In the genomic region with DNA sequence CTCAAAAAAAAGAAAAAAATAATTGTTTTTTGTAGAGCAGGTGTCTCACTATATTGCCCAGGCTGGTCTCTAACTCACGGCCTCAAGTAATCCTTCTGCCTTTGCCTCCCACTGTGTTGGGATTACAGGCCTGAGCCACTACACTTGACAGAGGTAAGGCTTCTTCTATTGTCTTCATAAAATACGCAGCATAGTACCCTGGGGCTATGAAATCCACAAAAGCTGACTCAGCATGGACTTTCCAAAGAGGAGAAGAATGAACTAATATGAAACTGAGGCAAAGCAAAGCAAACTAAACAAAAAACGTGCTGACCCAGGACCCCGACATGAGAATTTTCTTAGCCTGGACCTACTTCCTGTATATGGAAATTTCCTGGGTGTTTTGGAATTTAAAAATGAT, we compare ENCODE assay signal across 21 cellular contexts. TPM values are rescaled to one million over a fixed set of nuclear protein-coding genes. Genes with fewer than 3 reads are reported as not detected.
DNase-seq lines count a peak whose midpoint lies in the region; TF ChIP-seq lines count a peak whose summit lies in the region.
"Had no signal": no experiment of that assay in that cellular context is flagged by ENCODE, and none has a peak within 500 bp of the region (broad histone marks: within the 10 kb centered on the region; RNA-seq: fewer than 3 reads in every experiment).

No MANE protein-coding gene starts in this region.

- CTCF ChIA-PET in activated CD4-positive, alpha-beta memory T cell treated with anti-CD3 and anti-CD28 coated beads for 36 hours (lab: Charles Lee): interaction anchor here (0.7 kb wide), 1 partner anchor 321 kb away, joined by 5 read pairs; no protein-coding TSS in a partner anchor
- CTCF ChIA-PET in activated CD4-positive, alpha-beta memory T cell treated with anti-CD3 and anti-CD28 coated beads, Interleukin-2, amount 10 ng/mL, durations not matched to agents 7 days and 5 days (lab: Charles Lee): no interaction called here

- no peaks in the 10 kb centered on the region for H3K9me3 Mint-ChIP-seq in activated CD4-positive, alpha-beta memory T cell treated with anti-CD3 and anti-CD28 coated beads for 36 hours
- no peaks in the 10 kb centered on the region for H3K9me3 Mint-ChIP-seq in activated CD4-positive, alpha-beta memory T cell treated with anti-CD3 and anti-CD28 coated beads, Interleukin-2, amount 10 ng/mL, durations not matched to agents 7 days and 5 days
- H3K9me3 Mint-ChIP-seq in dendritic cell treated with granulocyte-macrophage colony-stimulating factor and Interleukin-4, amounts not matched to agents 40 ng/mL and 50 ng/mL, for 4 days: no peaks in the 10 kb centered on the region

- no peaks in the 10 kb centered on the region for H3K27me3 ChIP-seq in suprapubic skin
- H3K27me3 ChIP-seq: SJCRH30 had no signal

- peaks cover 17% of the 10 kb centered on the region for H3K36me3 Mint-ChIP-seq in activated CD4-positive, alpha-beta memory T cell treated with anti-CD3 and anti-CD28 coated beads for 36 hours
- H3K36me3 Mint-ChIP-seq in activated CD4-positive, alpha-beta memory T cell treated with anti-CD3 and anti-CD28 coated beads, Interleukin-2, amount 10 ng/mL, durations not matched to agents 7 days and 5 days (ENCODE audit: low read depth): peaks cover 29% of the 10 kb centered on the region
- peaks cover 94% of the 10 kb centered on the region for H3K36me3 Mint-ChIP-seq in dendritic cell treated with granulocyte-macrophage colony-stimulating factor and Interleukin-4, amounts not matched to agents 40 ng/mL and 50 ng/mL, for 4 days (ENCODE audit: low read depth)

- intact Hi-C loops in activated CD4-positive, alpha-beta memory T cell treated with anti-CD3 and anti-CD28 coated beads for 36 hours (cut with micrococcal nuclease): no loop called here
- intact Hi-C loops in dendritic cell treated with granulocyte-macrophage colony-stimulating factor and Interleukin-4, amounts not matched to agents 40 ng/mL and 50 ng/mL, for 4 days (cut with micrococcal nuclease): no loop called here
- intact Hi-C loops in posterior vena cava (cut with DNase I): no loop called here
- intact Hi-C loops in head of caudate nucleus (cut with DNase I): no loop called here

- WGBS in suprapubic skin: 82% methylated on average over 4 of the region's 4 CpGs

- H3K4me3 ChIP-seq in suprapubic skin: no peak overlapping the region
- H3K4me3 ChIP-seq: PC-9, SJCRH30 had no signal

- H3K4me3 Mint-ChIP-seq in activated CD4-positive, alpha-beta memory T cell treated with anti-CD3 and anti-CD28 coated beads for 36 hours: no peak overlapping the region
- H3K4me3 Mint-ChIP-seq in activated CD4-positive, alpha-beta memory T cell treated with anti-CD3 and anti-CD28 coated beads, Interleukin-2, amount 10 ng/mL, durations not matched to agents 7 days and 5 days: no peak overlapping the region
- H3K4me3 Mint-ChIP-seq in dendritic cell treated with granulocyte-macrophage colony-stimulating factor and Interleukin-4, amounts not matched to agents 40 ng/mL and 50 ng/mL, for 4 days: no peak overlapping the region
- H3K4me3 Mint-ChIP-seq: B cell had no signal

- H3K9me3 ChIP-seq in suprapubic skin: no peaks in the 10 kb centered on the region
- H3K9me3 ChIP-seq: SJCRH30 had no signal

- H3K4me1 ChIP-seq in suprapubic skin: peaks cover 14% of the 10 kb centered on the region
- H3K4me1 ChIP-seq: SJCRH30 had no signal

- POLR2A ChIA-PET in activated CD4-positive, alpha-beta memory T cell treated with anti-CD3 and anti-CD28 coated beads for 36 hours (lab: Charles Lee): no interaction called here
- POLR2A ChIA-PET in activated CD4-positive, alpha-beta memory T cell treated with anti-CD3 and anti-CD28 coated beads, Interleukin-2, amount 10 ng/mL, durations not matched to agents 7 days and 5 days (lab: Charles Lee): interaction anchor here (0.6 kb wide), 1 partner anchor 20 kb away, joined by 6 read pairs; no protein-coding TSS in a partner anchor

- TF ChIP-seq POLR2A in suprapubic skin (IDR thresholded peaks at IDR 0.05): no peak

- no peak for TF ChIP-seq EP300 in suprapubic skin (IDR thresholded peaks at IDR 0.05)

- TF ChIP-seq CTCF in suprapubic skin (IDR thresholded peaks at IDR 0.05): no peak

- no peaks in the 10 kb centered on the region for H3K27me3 Mint-ChIP-seq in activated CD4-positive, alpha-beta memory T cell treated with anti-CD3 and anti-CD28 coated beads for 36 hours
- H3K27me3 Mint-ChIP-seq in activated CD4-positive, alpha-beta memory T cell treated with anti-CD3 and anti-CD28 coated beads, Interleukin-2, amount 10 ng/mL, durations not matched to agents 7 days and 5 days: no peaks in the 10 kb centered on the region
- no peaks in the 10 kb centered on the region for H3K27me3 Mint-ChIP-seq in dendritic cell treated with granulocyte-macrophage colony-stimulating factor and Interleukin-4, amounts not matched to agents 40 ng/mL and 50 ng/mL, for 4 days
- H3K27me3 Mint-ChIP-seq: B cell had no signal

- no peaks in the 10 kb centered on the region for H3K4me1 Mint-ChIP-seq in activated CD4-positive, alpha-beta memory T cell treated with anti-CD3 and anti-CD28 coated beads for 36 hours (ENCODE audit: low read depth)
- H3K4me1 Mint-ChIP-seq in activated CD4-positive, alpha-beta memory T cell treated with anti-CD3 and anti-CD28 coated beads, Interleukin-2, amount 10 ng/mL, durations not matched to agents 7 days and 5 days: peaks cover 6% of the 10 kb centered on the region
- H3K4me1 Mint-ChIP-seq in dendritic cell treated with granulocyte-macrophage colony-stimulating factor and Interleukin-4, amounts not matched to agents 40 ng/mL and 50 ng/mL, for 4 days (ENCODE audit: low read depth): peaks cover 30% of the 10 kb centered on the region
- H3K4me1 Mint-ChIP-seq: B cell had no signal

- peaks cover 67% of the 10 kb centered on the region for H3K36me3 ChIP-seq in suprapubic skin

- no peak overlapping the region for H3K27ac ChIP-seq in suprapubic skin
- H3K27ac ChIP-seq: 22Rv1, PC-9, SJCRH30 had no signal

- peak overlapping the region; percentile 38 for H3K27ac Mint-ChIP-seq in activated CD4-positive, alpha-beta memory T cell treated with anti-CD3 and anti-CD28 coated beads for 36 hours
- H3K27ac Mint-ChIP-seq in activated CD4-positive, alpha-beta memory T cell treated with anti-CD3 and anti-CD28 coated beads, Interleukin-2, amount 10 ng/mL, durations not matched to agents 7 days and 5 days: no peak overlapping the region
- peak overlapping the region; percentile 74 for H3K27ac Mint-ChIP-seq in dendritic cell treated with granulocyte-macrophage colony-stimulating factor and Interleukin-4, amounts not matched to agents 40 ng/mL and 50 ng/mL, for 4 days
- H3K27ac Mint-ChIP-seq: B cell had no signal

- DNase-seq in activated CD4-positive, alpha-beta memory T cell treated with anti-CD3 and anti-CD28 coated beads for 36 hours: no peak
- DNase-seq in activated CD4-positive, alpha-beta memory T cell treated with anti-CD3 and anti-CD28 coated beads, Interleukin-2, amount 10 ng/mL, durations not matched to agents 7 days and 5 days: no peak
- DNase-seq in M059J (ENCODE audit: low read depth) (peak; percentile 20), posterior vena cava (ENCODE audit: low spot score) (peak; percentile 12), suprapubic skin (ENCODE audit: low spot score in 2 of 2) (no peak), head of caudate nucleus (no peak), NCI-H1105 (lab: John Stamatoyannopoulos, UW) (no peak)
- DNase-seq: DMS 273 treated with DMSO at 0.1 percent for 48 hours, DND-41, H7, KG1, NCI-H1048, NCI-H1436 treated with DMSO at 0.1 percent for 48 hours, NCI-H2029, NCI-H345, NCI-H524 treated with DMSO at 0.1 percent for 48 hours, PC-9 had no signal

RNA-seq across cellular contexts. Expression of a gene that starts 18.5 kb away (rescaled TPM):
- 10 to 100 TPM; 41.8 to 45.9 TPM for total RNA-seq in activated CD4-positive, alpha-beta memory T cell treated with anti-CD3 and anti-CD28 coated beads for 36 hours
- 10 to 100 TPM; 65.4 to 72.8 TPM for total RNA-seq in activated CD4-positive, alpha-beta memory T cell treated with anti-CD3 and anti-CD28 coated beads, Interleukin-2, amount 10 ng/mL, durations not matched to agents 7 days and 5 days
- 18.3 and 36.3 TPM in 2 replicates for total RNA-seq in M059J (2014; rRNA removed; shearing (Covaris generic))
- total RNA-seq in posterior vena cava (10 to 100 TPM; 20.2 to 27.6 TPM), suprapubic skin (10 to 100 TPM; 42.7 to 62.0 (median 47.3) TPM)

RNA-seq across cellular contexts. Expression of a gene that starts 23.6 kb away (rescaled TPM):
- total RNA-seq in activated CD4-positive, alpha-beta memory T cell treated with anti-CD3 and anti-CD28 coated beads for 36 hours: 100 to 1,000 TPM; 154 to 163 TPM
- total RNA-seq in activated CD4-positive, alpha-beta memory T cell treated with anti-CD3 and anti-CD28 coated beads, Interleukin-2, amount 10 ng/mL, durations not matched to agents 7 days and 5 days: 10 to 100 TPM; 90.9 to 91.3 TPM
- 298 and 307 TPM in 2 replicates for total RNA-seq in M059J (2014; rRNA removed; shearing (Covaris generic))
- total RNA-seq in posterior vena cava (10 to 100 TPM; 77.7 to 80.5 TPM), suprapubic skin (10 to 100 TPM; 69.0 to 98.3 (median 90.5) TPM)

RNA-seq across cellular contexts. Expression of a gene that starts 49.8 kb away (rescaled TPM):
- total RNA-seq in activated CD4-positive, alpha-beta memory T cell treated with anti-CD3 and anti-CD28 coated beads for 36 hours: not detected
- under 1 TPM in 1 of 2 experiments, not detected in 1; 0.25 TPM for total RNA-seq in activated CD4-positive, alpha-beta memory T cell treated with anti-CD3 and anti-CD28 coated beads, Interleukin-2, amount 10 ng/mL, durations not matched to agents 7 days and 5 days
- total RNA-seq in M059J (2014; rRNA removed; shearing (Covaris generic)): 0.12 TPM in 1 of 2 replicates, not detected in the other
- total RNA-seq in posterior vena cava: 10 to 100 TPM; 39.0 to 52.1 TPM
- 1 to 10 TPM; 5.6 to 8.3 (median 7.1) TPM for total RNA-seq in suprapubic skin
- total RNA-seq: B cell had no signal

Comparison
In these comparisons a context has a peak if more than half of its experiments do, and no peak if none do; other contexts are left out.
1. DNase-seq: peak in M059J (single experiment) and posterior vena cava (single experiment); none in activated CD4-positive, alpha-beta memory T cell treated with anti-CD3 and anti-CD28 coated beads for 36 hours (single experiment), activated CD4-positive, alpha-beta memory T cell treated with anti-CD3 and anti-CD28 coated beads, Interleukin-2, amount 10 ng/mL, durations not matched to agents 7 days and 5 days (single experiment), suprapubic skin (0 of 2), head of caudate nucleus (0 of 42) and NCI-H1105 (single experiment).
2. RNA of a gene that starts 49.8 kb away (total RNA-seq): 39.0 to 52.1 TPM in posterior vena cava; 5.6 to 8.3 TPM in suprapubic skin, 0.25 TPM in activated CD4-positive, alpha-beta memory T cell treated with anti-CD3 and anti-CD28 coated beads, Interleukin-2, amount 10 ng/mL, durations not matched to agents 7 days and 5 days, not detected in activated CD4-positive, alpha-beta memory T cell treated with anti-CD3 and anti-CD28 coated beads for 36 hours and 0.12 TPM in M059J; every median in the first group is over 4 times any median in the second.